In genomic region chr2:170891893-170892292, GRCh38 we compare ENCODE assay signal across 3 cellular contexts.
"Had no signal": no experiment of that assay in that cellular context is flagged by ENCODE, and none has a peak within 500 bp of the region (broad histone marks: within the 10 kb centered on the region; RNA-seq: fewer than 3 reads in every experiment).

No MANE protein-coding gene starts in this region.

- DNase-seq: GDM1, GF-D8 had no signal

- ATAC-seq: GM12878 had no signal

- H3K4me3 ChIP-seq: GM12878 had no signal
